18 cellular contexts compared by ENCODE assay signal in the genomic region with DNA sequence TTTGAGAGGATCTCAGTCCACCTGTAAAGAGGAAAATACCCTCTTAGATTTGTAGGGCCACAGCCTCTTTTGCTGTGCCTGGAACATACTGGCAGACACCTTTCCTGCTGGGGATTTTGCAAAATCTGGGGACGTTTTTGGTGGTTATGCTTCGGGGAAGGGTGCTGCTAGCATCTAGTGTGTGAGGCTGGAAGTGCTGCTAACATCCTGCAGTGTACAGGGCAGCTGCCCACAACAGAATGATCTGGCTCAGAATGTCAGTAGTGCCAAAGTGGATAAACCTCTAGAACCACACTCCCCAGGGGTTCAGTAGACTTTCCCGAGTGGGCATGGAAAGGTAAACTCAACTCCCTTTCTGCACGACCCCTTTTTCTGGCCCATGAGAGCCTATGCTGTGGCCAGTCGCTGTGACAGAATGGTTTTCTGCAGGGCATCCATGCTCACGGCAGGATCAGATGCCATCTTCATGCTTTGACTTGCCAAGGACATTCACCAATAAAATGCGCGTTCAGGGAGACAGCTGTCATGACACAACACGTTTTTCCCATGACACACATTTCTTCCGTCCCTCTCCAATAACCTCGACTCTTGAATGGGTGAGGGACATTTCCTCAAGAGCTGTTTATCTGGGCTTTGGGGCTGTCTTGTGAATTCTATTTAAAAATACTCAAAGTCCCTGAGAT.
A peak's percentile ranks its signal among the peaks of the same experiment; 100 is the strongest.
DNase-seq lines count a peak whose midpoint lies in the region; ATAC-seq, FAIRE-seq and TF ChIP-seq lines count a peak whose summit lies in the region.
"Had no signal": no experiment of that assay in that cellular context is flagged by ENCODE, and none has a peak within 500 bp of the region (broad histone marks: within the 10 kb centered on the region; RNA-seq: fewer than 3 reads in every experiment).

No MANE protein-coding gene starts in this region.

- TF ChIP-seq CTCF in bronchial epithelial cell (IDR thresholded peaks at IDR 0.05; ENCODE audit: insufficient read depth, low read length, severe bottlenecking): no peak
- no peak for TF ChIP-seq CTCF in epithelial cell of esophagus (IDR thresholded peaks at IDR 0.05; ENCODE audit: insufficient read depth, low read depth, low read length, missing control alignments)
- TF ChIP-seq CTCF in activated CD8-positive, alpha-beta T cell treated with anti-CD3 and anti-CD28 coated beads for 36 hours (IDR thresholded peaks at IDR 0.05): no peak
- TF ChIP-seq CTCF in right atrium auricular region (IDR thresholded peaks at IDR 0.05): no peak

- H3K4me3 Mint-ChIP-seq in activated CD8-positive, alpha-beta T cell treated with anti-CD3 and anti-CD28 coated beads for 36 hours: no peak overlapping the region
- H3K4me3 Mint-ChIP-seq: CD14-positive monocyte; CD4-positive, alpha-beta memory T cell; H9 had no signal

- H3K27ac ChIP-seq in right atrium auricular region: no peak overlapping the region
- H3K27ac ChIP-seq: BLaER1 had no signal

- H3K36me3 ChIP-seq in bronchial epithelial cell (ENCODE audit: control insufficient read depth, insufficient read depth, low read length): no peaks in the 10 kb centered on the region
- no peaks in the 10 kb centered on the region for H3K36me3 ChIP-seq in right atrium auricular region
- H3K36me3 ChIP-seq: BLaER1 had no signal

- FAIRE-seq in HTR-8/SVneo (lab: Jason Lieb, UNC) (peak; percentile 42), bronchial epithelial cell (lab: Jason Lieb, UNC) (peak; percentile 7)
- FAIRE-seq: GM12891, GM18507 had no signal

- CTCF ChIA-PET in activated CD8-positive, alpha-beta T cell treated with anti-CD3 and anti-CD28 coated beads for 36 hours (lab: Charles Lee): no interaction called here

- ATAC-seq in activated CD8-positive, alpha-beta T cell treated with anti-CD3 and anti-CD28 coated beads for 36 hours: no peak
- no peak for ATAC-seq in GM18870 (IDR thresholded peaks at IDR 0.05; ENCODE audit: unreplicated experiment)

- no peaks in the 10 kb centered on the region for H3K9me3 Mint-ChIP-seq in activated CD8-positive, alpha-beta T cell treated with anti-CD3 and anti-CD28 coated beads for 36 hours
- H3K9me3 Mint-ChIP-seq: H9 had no signal

- H3K27me3 ChIP-seq in bronchial epithelial cell (ENCODE audit: control insufficient read depth, insufficient read depth, low read length) (no peaks in the 10 kb centered on the region), right atrium auricular region (no peaks in the 10 kb centered on the region)
- H3K27me3 ChIP-seq: BLaER1 had no signal

- H3K4me3 ChIP-seq in bronchial epithelial cell (ENCODE audit: low read depth, low read length): no peak overlapping the region
- no peak overlapping the region for H3K4me3 ChIP-seq in epithelial cell of esophagus (ENCODE audit: low read length)
- no peak overlapping the region for H3K4me3 ChIP-seq in right atrium auricular region
- H3K4me3 ChIP-seq: BLaER1 had no signal

- H3K4me1 Mint-ChIP-seq in activated CD8-positive, alpha-beta T cell treated with anti-CD3 and anti-CD28 coated beads for 36 hours (ENCODE audit: low read depth): no peaks in the 10 kb centered on the region
- H3K4me1 Mint-ChIP-seq: CD14-positive monocyte; CD4-positive, alpha-beta memory T cell had no signal

- POLR2A ChIA-PET in activated CD8-positive, alpha-beta T cell treated with anti-CD3 and anti-CD28 coated beads for 36 hours (lab: Charles Lee): no interaction called here

- in situ Hi-C loops in G401 (cut with HindIII; ENCODE audit: low sequenced_read_pairs): no loop called here

- H3K36me3 Mint-ChIP-seq in activated CD8-positive, alpha-beta T cell treated with anti-CD3 and anti-CD28 coated beads for 36 hours (ENCODE audit: low read depth): no peaks in the 10 kb centered on the region
- H3K36me3 Mint-ChIP-seq: CD14-positive monocyte; CD4-positive, alpha-beta memory T cell had no signal

- H3K4me1 ChIP-seq in right atrium auricular region: peaks cover 0 to 13% of the 10 kb centered on the region in 2 donors

- H3K9me3 ChIP-seq in right atrium auricular region: no peaks in the 10 kb centered on the region
- H3K9me3 ChIP-seq: BLaER1 had no signal

- peak; percentile 67 for DNase-seq in G401 (ENCODE audit: low spot score)
- DNase-seq in HTR-8/SVneo (ENCODE audit: insufficient read length, low spot score): no peak
- DNase-seq in bronchial epithelial cell (ENCODE audit: low read depth): no peak
- DNase-seq in epithelial cell of esophagus (ENCODE audit: low read depth): peak; percentile 4
- DNase-seq in activated CD8-positive, alpha-beta T cell treated with anti-CD3 and anti-CD28 coated beads for 36 hours: no peak
- DNase-seq in right atrium auricular region (ENCODE audit: low spot score): no peak
- DNase-seq in RPMI8226: no peak
- DNase-seq: 8988T; CD4-positive, alpha-beta memory T cell; DMS153; GF-D8; GOT3; H9 had no signal

- H3K27me3 Mint-ChIP-seq in activated CD8-positive, alpha-beta T cell treated with anti-CD3 and anti-CD28 coated beads for 36 hours: no peaks in the 10 kb centered on the region

- intact Hi-C loops in activated CD8-positive, alpha-beta T cell treated with anti-CD3 and anti-CD28 coated beads for 36 hours (cut with micrococcal nuclease): no loop called here

- no peak overlapping the region for H3K27ac Mint-ChIP-seq in activated CD8-positive, alpha-beta T cell treated with anti-CD3 and anti-CD28 coated beads for 36 hours
- H3K27ac Mint-ChIP-seq: CD14-positive monocyte; CD4-positive, alpha-beta memory T cell had no signal

Comparison
In these comparisons a context has a peak if more than half of its experiments do, and no peak if none do; other contexts are left out.
1. DNase-seq: peak in G401 (single experiment) and epithelial cell of esophagus (single experiment); none in HTR-8/SVneo (single experiment), bronchial epithelial cell (single experiment), activated CD8-positive, alpha-beta T cell treated with anti-CD3 and anti-CD28 coated beads for 36 hours (single experiment), right atrium auricular region (single experiment) and RPMI8226 (single experiment).